In the genomic region with DNA sequence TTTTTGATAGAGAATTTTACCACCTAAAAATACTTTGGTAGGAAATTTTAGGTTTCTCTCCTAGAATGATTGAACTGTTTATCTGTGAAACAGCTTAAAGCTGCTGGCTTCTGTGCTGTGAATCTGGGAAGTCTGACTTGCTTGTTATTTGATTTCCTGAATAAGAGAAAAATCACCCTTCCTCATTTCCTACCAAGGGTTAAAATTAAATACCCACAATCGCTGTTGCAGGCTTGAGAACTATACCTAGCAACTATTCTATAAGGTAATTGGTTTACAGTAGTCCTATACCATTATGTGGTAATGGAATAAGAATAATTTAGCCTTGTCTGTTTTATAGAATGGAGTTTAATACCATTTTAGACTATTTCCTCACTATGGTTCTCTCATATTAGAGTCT, we compare ENCODE assay signal across 11 cellular contexts.
DNase-seq lines count a peak whose midpoint lies in the region; ATAC-seq and TF ChIP-seq lines count a peak whose summit lies in the region.
"Had no signal": no experiment of that assay in that cellular context is flagged by ENCODE, and none has a peak within 500 bp of the region (broad histone marks: within the 10 kb centered on the region; RNA-seq: fewer than 3 reads in every experiment).

No MANE protein-coding gene starts in this region.

- no peak overlapping the region for H3K4me3 Mint-ChIP-seq in CD4-positive, CD25-positive, alpha-beta regulatory T cell
- H3K4me3 Mint-ChIP-seq: activated CD4-positive, alpha-beta T cell treated with anti-CD3 and anti-CD28 coated beads, Interleukin-2, amount 10 ng/mL, durations not matched to agents 24 days and 14 days had no signal

- peaks cover 13% of the 10 kb centered on the region for H3K4me1 ChIP-seq in CD4-positive, CD25-positive, alpha-beta regulatory T cell (ENCODE audit: control insufficient read depth, insufficient read depth, low read length, poor library complexity, severe bottlenecking)
- H3K4me1 ChIP-seq in ectodermal cell (ENCODE audit: control insufficient read depth, insufficient read depth, low read length) (peaks cover 5% of the 10 kb centered on the region), osteoblast (ENCODE audit: insufficient read depth, low read length) (peaks cover 15% of the 10 kb centered on the region)

- H3K36me3 Mint-ChIP-seq in CD4-positive, CD25-positive, alpha-beta regulatory T cell: peaks cover 2% of the 10 kb centered on the region

- H3K4me3 ChIP-seq in CD4-positive, CD25-positive, alpha-beta regulatory T cell (ENCODE audit: low read depth, low read length): peak overlapping the region; percentile 99
- H3K4me3 ChIP-seq in ectodermal cell (ENCODE audit: insufficient read depth, low read depth, low read length) (peak overlapping the region; percentile 3), osteoblast (ENCODE audit: insufficient read depth, low read length) (no peak overlapping the region)

- H4K20me1 ChIP-seq in osteoblast (ENCODE audit: insufficient read depth, low read length): no peaks in the 10 kb centered on the region

- no peaks in the 10 kb centered on the region for H3K27me3 Mint-ChIP-seq in CD4-positive, CD25-positive, alpha-beta regulatory T cell
- H3K27me3 Mint-ChIP-seq: activated CD4-positive, alpha-beta T cell treated with anti-CD3 and anti-CD28 coated beads, Interleukin-2, amount 10 ng/mL, durations not matched to agents 24 days and 14 days had no signal

- no peak for ATAC-seq in CD4-positive, CD25-positive, alpha-beta regulatory T cell (ENCODE audit: low read depth in 2 of 2)

- no peak overlapping the region for H3K27ac ChIP-seq in CD4-positive, CD25-positive, alpha-beta regulatory T cell (ENCODE audit: insufficient read depth, low read length, poor library complexity, severe bottlenecking)
- H3K27ac ChIP-seq in ectodermal cell (ENCODE audit: insufficient read depth, low read depth, low read length, poor library complexity, severe bottlenecking): no peak overlapping the region
- no peak overlapping the region for H3K27ac ChIP-seq in osteoblast (ENCODE audit: low read depth, low read length)

- DNase-seq in CD4-positive, CD25-positive, alpha-beta regulatory T cell: no peak
- DNase-seq in NAMALWA (ENCODE audit: low spot score) (peak; percentile 36), osteoblast (ENCODE audit: insufficient read length, low spot score, missing footprints) (no peak), NOMO-1 treated with dmso at 0.1 percent for 144 hours (lab: John Stamatoyannopoulos, UW; ENCODE audit: unreplicated experiment) (no peak), middle frontal gyrus (ENCODE audit: extremely low spot score, low spot score) (no peak), NCI-H1105 (lab: John Stamatoyannopoulos, UW) (no peak), HuH-7 (ENCODE audit: low spot score) (no peak)
- DNase-seq: DMS79 treated with DMSO at 0.1 percent for 48 hours, transverse colon had no signal

- peak overlapping the region; percentile 100 for H3K4me2 ChIP-seq in osteoblast (ENCODE audit: insufficient read depth, low read length)

- H3K4me1 Mint-ChIP-seq in CD4-positive, CD25-positive, alpha-beta regulatory T cell: peaks cover 3 to 16% (median 9%) of the 10 kb centered on the region in 4 donors

- no peaks in the 10 kb centered on the region for H3K36me3 ChIP-seq in CD4-positive, CD25-positive, alpha-beta regulatory T cell (ENCODE audit: control insufficient read depth, insufficient read depth, low read length)
- no peaks in the 10 kb centered on the region for H3K36me3 ChIP-seq in ectodermal cell (ENCODE audit: control insufficient read depth, insufficient read depth, low read length)
- H3K36me3 ChIP-seq in osteoblast (ENCODE audit: insufficient read depth, low read length): no peaks in the 10 kb centered on the region
- H3K36me3 ChIP-seq: transverse colon had no signal

- no peak for TF ChIP-seq CTCF in osteoblast (IDR thresholded peaks at IDR 0.05; ENCODE audit: extremely low read depth, low read depth, low read length)

- H3K27me3 ChIP-seq in CD4-positive, CD25-positive, alpha-beta regulatory T cell (ENCODE audit: control insufficient read depth, insufficient read depth, low read length): no peaks in the 10 kb centered on the region
- H3K27me3 ChIP-seq in ectodermal cell (ENCODE audit: control insufficient read depth, insufficient read depth, low read length, poor library complexity, severe bottlenecking) (no peaks in the 10 kb centered on the region), osteoblast (ENCODE audit: insufficient read depth, low read length) (no peaks in the 10 kb centered on the region)
- H3K27me3 ChIP-seq: transverse colon had no signal

- H3K27ac Mint-ChIP-seq in CD4-positive, CD25-positive, alpha-beta regulatory T cell: no peak overlapping the region

- no peaks in the 10 kb centered on the region for H3K79me2 ChIP-seq in osteoblast (ENCODE audit: insufficient read depth, low read length)

- no peaks in the 10 kb centered on the region for H3K9me3 ChIP-seq in CD4-positive, CD25-positive, alpha-beta regulatory T cell (ENCODE audit: control insufficient read depth in 2 of 2, low read length in 2 of 2)
- no peaks in the 10 kb centered on the region for H3K9me3 ChIP-seq in ectodermal cell (ENCODE audit: control insufficient read depth, low read length)
- H3K9me3 ChIP-seq in osteoblast (ENCODE audit: low read depth, low read length): no peaks in the 10 kb centered on the region
- H3K9me3 ChIP-seq: transverse colon had no signal

- WGBS in ectodermal cell, 2 experiments: no CpG with 5 or more reads among the region's 1 CpG

- no peaks in the 10 kb centered on the region for H3K9me3 Mint-ChIP-seq in CD4-positive, CD25-positive, alpha-beta regulatory T cell
- H3K9me3 Mint-ChIP-seq: activated CD4-positive, alpha-beta T cell treated with anti-CD3 and anti-CD28 coated beads, Interleukin-2, amount 10 ng/mL, durations not matched to agents 24 days and 14 days had no signal

- H2AFZ ChIP-seq in osteoblast (ENCODE audit: low read length): no peak overlapping the region
